ENCODE assay signal across 1 cellular context in genomic region chr3:157109267-157110141, GRCh38.
TF ChIP-seq lines count a peak whose summit lies in the region.

No MANE protein-coding gene starts in this region.

TF ChIP-seq in K562, 482 proteins besides CTCF, POLR2A, EP300 and RAD21 (continued from another document and continues in another):
- TF ChIP-seq RBM14 (IDR thresholded peaks at IDR 0.05; ENCODE audit: borderline replicate concordance, insufficient read depth, low read depth, low read length) (no peak), E2F8 (IDR thresholded peaks at IDR 0.05; ENCODE audit: low read depth, partially characterized antibody) (no peak), POLR2G (IDR thresholded peaks at IDR 0.05; ENCODE audit: low read depth, low read length) (no peak), POU5F1 (IDR thresholded peaks at IDR 0.05; ENCODE audit: borderline replicate concordance, low read depth, low read length, partially characterized antibody) (no peak), NRF1 (conservative IDR thresholded peaks at IDR 0.05 in 1 of 2, IDR thresholded peaks at IDR 0.05 in 1 of 2) (no peak), ARID3B (CRISPR knock-in tag; IDR thresholded peaks at IDR 0.05; ENCODE audit: borderline replicate concordance) (no peak), ZNF695 (CRISPR knock-in tag; IDR thresholded peaks at IDR 0.05) (no peak), RFX7 (CRISPR knock-in tag; IDR thresholded peaks at IDR 0.05) (no peak), SMAD2 (IDR thresholded peaks at IDR 0.05; ENCODE audit: low read depth, low read length) (no peak), ASH1L (IDR thresholded peaks at IDR 0.05; ENCODE audit: borderline replicate concordance, low read depth, partially characterized antibody) (no peak), EHMT2 (IDR thresholded peaks at IDR 0.05) (no peak), E4F1 (CRISPR knock-in tag; IDR thresholded peaks at IDR 0.05; ENCODE audit: borderline replicate concordance) (no peak), DDX20 (tag; IDR thresholded peaks at IDR 0.05; ENCODE audit: low read depth) (no peak), ZNF347 (CRISPR knock-in tag; IDR thresholded peaks at IDR 0.05; ENCODE audit: low read depth) (no peak), TCF7 (IDR thresholded peaks at IDR 0.05; ENCODE audit: borderline replicate concordance) (no peak), CUX1 (CRISPR knock-in tag; IDR thresholded peaks at IDR 0.05) (no peak), ZNF274 (IDR thresholded peaks at IDR 0.05; ENCODE audit: borderline replicate concordance, low read depth, low read length) (peak; percentile 73; the same call in 1 of the 2 replicates), ZNF311 (CRISPR knock-in tag; IDR thresholded peaks at IDR 0.05) (0 out of 2 replicates have a peak, but pooled peaks have one; percentile 43), MAZ (CRISPR knock-in tag; conservative IDR thresholded peaks at IDR 0.05 in 1 of 2, IDR thresholded peaks at IDR 0.05 in 1 of 2) (peak in 1 of 2 experiments; percentile 76; a peak in 2 of 4 replicates), ZBTB8A (IDR thresholded peaks at IDR 0.05; ENCODE audit: partially characterized antibody) (no peak), HNRNPLL (IDR thresholded peaks at IDR 0.05; ENCODE audit: low read depth, low read length, poor library complexity, severe bottlenecking) (no peak), RNF219 (CRISPR knock-in tag; IDR thresholded peaks at IDR 0.05) (no peak), PURB (CRISPR knock-in tag; IDR thresholded peaks at IDR 0.05; ENCODE audit: low read depth) (no peak), MITF (IDR thresholded peaks at IDR 0.05) (no peak), ZNF609 (CRISPR knock-in tag; IDR thresholded peaks at IDR 0.05; ENCODE audit: borderline replicate concordance) (no peak), BRD9 (IDR thresholded peaks at IDR 0.05; ENCODE audit: low read depth, partially characterized antibody) (peak; percentile 47), ZNF184 (CRISPR knock-in tag; IDR thresholded peaks at IDR 0.05) (no peak), CBX1 (IDR thresholded peaks at IDR 0.05; ENCODE audit: low read depth) (no peak), ATF6 (CRISPR knock-in tag; IDR thresholded peaks at IDR 0.05) (no peak), PTRF (tag; IDR thresholded peaks at IDR 0.05) (no peak)
